Comparison of ENCODE assay signal across 17 cellular contexts in genomic region chr10:58438340-58438739, GRCh38. TPM values are rescaled to one million over a fixed set of nuclear protein-coding genes. Genes with fewer than 3 reads are reported as not detected.
DNase-seq lines count a peak whose midpoint lies in the region; ATAC-seq, FAIRE-seq and TF ChIP-seq lines count a peak whose summit lies in the region.
"Had no signal": no experiment of that assay in that cellular context is flagged by ENCODE, and none has a peak within 500 bp of the region (broad histone marks: within the 10 kb centered on the region; RNA-seq: fewer than 3 reads in every experiment).

No MANE protein-coding gene starts in this region.

- WGBS in right cardiac atrium, result 50% methylated on average over 2 of the region's 2 CpGs

- no peak overlapping the region for H3K27ac ChIP-seq in right cardiac atrium (ENCODE audit: low read length)
- H3K27ac ChIP-seq: heart right ventricle, left ventricle myocardium inferior, spleen had no signal

- H3K4me1 ChIP-seq in right cardiac atrium (ENCODE audit: control insufficient read depth, insufficient read depth, low read length), result peaks cover 1% of the 10 kb centered on the region

- no peak for FAIRE-seq in GM12892 (lab: Jason Lieb, UNC)

- DNase-seq in H4 (ENCODE audit: low spot score) (peak; percentile 47), astrocyte of the cerebellum (ENCODE audit: low read depth) (peak; percentile 61), fibroblast of villous mesenchyme (ENCODE audit: low read depth) (peak; percentile 69), stromal cell of bone marrow (ENCODE audit: low read depth) (peak; percentile 65), GM12892 (ENCODE audit: insufficient read length) (no peak), GDM1 (lab: John Stamatoyannopoulos, UW) (no peak), left lobe of liver (ENCODE audit: low spot score) (no peak), right cardiac atrium (no peak)
- DNase-seq: activated CD4-positive, alpha-beta T cell treated with anti-CD3 and anti-CD28 coated beads for 4 hours; activated T-cell treated with anti-CD3 and anti-CD28 coated beads, Interleukin-2, amount 50 U/mL, for 24 hours; amygdala; heart right ventricle; left ventricle myocardium inferior; NCI-H1417 treated with DMSO at 0.1 percent for 48 hours; NCI-H510A treated with DMSO at 0.1 percent for 48 hours; spleen; T-helper 2 cell had no signal

- ATAC-seq in left lobe of liver (no peak), right cardiac atrium (no peak)
- ATAC-seq: heart right ventricle had no signal

- in situ Hi-C loops in astrocyte of the cerebellum (cut with HindIII; ENCODE audit: low sequenced_read_pairs), result no loop called here

- H3K4me3 ChIP-seq in astrocyte of the cerebellum (ENCODE audit: low read depth, low read length) (no peak overlapping the region), fibroblast of villous mesenchyme (ENCODE audit: low read depth, low read length) (no peak overlapping the region), right cardiac atrium (ENCODE audit: low read length) (no peak overlapping the region)
- H3K4me3 ChIP-seq: heart right ventricle, left ventricle myocardium inferior, spleen had no signal

- no peaks in the 10 kb centered on the region for H3K27me3 ChIP-seq in right cardiac atrium (ENCODE audit: control insufficient read depth, insufficient read depth)
- H3K27me3 ChIP-seq: heart right ventricle, spleen had no signal

- TF ChIP-seq POLR2A in GM12892 (IDR thresholded peaks at IDR 0.05; ENCODE audit: low read depth, low read length), result no peak

- no peaks in the 10 kb centered on the region for H3K9me3 ChIP-seq in right cardiac atrium (ENCODE audit: control insufficient read depth, low read length)

- intact Hi-C loops in right cardiac atrium (cut with DNase I), result no loop called here

- TF ChIP-seq CTCF in astrocyte of the cerebellum (IDR thresholded peaks at IDR 0.05; ENCODE audit: low read depth, low read length, missing control alignments) (no peak), fibroblast of villous mesenchyme (IDR thresholded peaks at IDR 0.05; ENCODE audit: insufficient read depth, low read depth, low read length) (no peak)

RNA-seq across cellular contexts. Expression of gene TFAM, which starts 53.1 kb away (rescaled TPM):
- total RNA-seq in H4 (2014; rRNA removed; shearing (Covaris generic)), result 40.1 and 42.5 TPM in 2 replicates
- total RNA-seq in fibroblast of villous mesenchyme (18.0 and 26.3 TPM in 2 replicates), left lobe of liver (17.2 TPM), right cardiac atrium (10 to 100 TPM; 26.6 to 34.0 (median 30.0) TPM)
- polyA plus RNA-seq in GM12892 (2012; ENCODE audit: missing spikeins), result 66.4 TPM
- polyA plus RNA-seq in right cardiac atrium, result 11.1 TPM

Comparison
In these comparisons a context has a peak if more than half of its experiments do, and no peak if none do; other contexts are left out.
1. DNase-seq: peak in H4 (single experiment), astrocyte of the cerebellum (single experiment), fibroblast of villous mesenchyme (single experiment) and stromal cell of bone marrow (single experiment); none in GM12892 (single experiment), GDM1 (single experiment), left lobe of liver (single experiment) and right cardiac atrium (0 of 3).